In the genomic region with DNA sequence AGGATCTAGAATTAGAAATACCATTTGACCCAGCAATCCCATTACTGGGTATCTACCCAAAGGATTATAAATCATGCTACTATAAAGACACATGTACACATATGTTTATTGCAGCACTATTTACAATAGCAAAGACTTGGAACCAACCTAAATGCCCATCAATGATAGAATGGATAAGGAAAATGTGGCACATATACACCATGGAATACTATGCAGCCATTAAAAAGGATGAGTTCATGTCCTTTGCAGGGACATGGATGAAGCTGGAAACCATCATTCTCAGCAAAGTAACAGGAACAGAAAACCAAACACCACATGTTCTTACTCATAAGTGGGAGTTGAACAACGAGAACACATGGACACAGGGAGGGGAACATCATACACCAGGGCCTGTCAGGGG, we compare ENCODE assay signal across 1 cellular context. TPM values are rescaled to one million over a fixed set of nuclear protein-coding genes. Genes with fewer than 3 reads are reported as not detected.
"Had no signal": no experiment of that assay in that cellular context is flagged by ENCODE, and none has a peak within 500 bp of the region (broad histone marks: within the 10 kb centered on the region; RNA-seq: fewer than 3 reads in every experiment).

No MANE protein-coding gene starts in this region.

RNA-seq across cellular contexts. Expression of gene FYB1, which starts 15.1 kb away (rescaled TPM):
- total RNA-seq: G401 had no signal
